In the genomic region with DNA sequence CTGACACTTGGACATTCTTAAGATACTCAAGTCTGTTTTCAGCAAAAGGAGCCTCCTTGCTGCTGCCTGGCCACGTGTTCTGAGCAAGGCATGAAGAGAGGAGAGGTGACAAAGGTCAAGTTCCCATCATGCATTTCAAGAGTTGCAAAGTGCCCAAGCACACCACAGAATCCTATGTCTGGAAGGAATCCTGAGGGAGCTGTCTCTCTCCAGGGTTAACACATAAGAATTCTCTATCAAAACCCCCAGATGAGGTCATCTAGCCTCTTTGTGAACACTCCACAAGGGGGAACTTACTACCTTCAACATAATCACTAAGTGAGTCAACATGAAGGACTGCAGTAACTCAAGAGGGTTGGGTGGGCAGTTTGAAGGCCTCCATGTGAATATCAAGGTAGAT, we compare ENCODE assay signal across 10 cellular contexts. TPM values are rescaled to one million over a fixed set of nuclear protein-coding genes. Genes with fewer than 3 reads are reported as not detected.
DNase-seq lines count a peak whose midpoint lies in the region; ATAC-seq, FAIRE-seq and TF ChIP-seq lines count a peak whose summit lies in the region.
"Had no signal": no experiment of that assay in that cellular context is flagged by ENCODE, and none has a peak within 500 bp of the region (broad histone marks: within the 10 kb centered on the region; RNA-seq: fewer than 3 reads in every experiment).

No MANE protein-coding gene starts in this region.

- H3K36me3 ChIP-seq in CD8-positive, alpha-beta T cell (ENCODE audit: insufficient read depth, low read length): peaks cover 6% of the 10 kb centered on the region

- H3K4me3 ChIP-seq in CD8-positive, alpha-beta T cell (ENCODE audit: low read depth, low read length): no peak overlapping the region
- no peak overlapping the region for H3K4me3 ChIP-seq in cardiac fibroblast (replicated peaks in 1 of 2; ENCODE audit: low read depth in 2 of 2, low read length in 2 of 2)

- peak overlapping the region; percentile 10 for H3K27ac ChIP-seq in CD8-positive, alpha-beta T cell (ENCODE audit: low read depth, low read length)

- no peaks in the 10 kb centered on the region for H3K9me3 ChIP-seq in CD8-positive, alpha-beta T cell (ENCODE audit: low read length)

- peaks cover 73% of the 10 kb centered on the region for H3K36me3 Mint-ChIP-seq in CD8-positive, alpha-beta T cell
- peaks cover 0 to 5% of the 10 kb centered on the region in 2 donors for H3K36me3 Mint-ChIP-seq in naive B cell

- DNase-seq in CD8-positive, alpha-beta T cell: no peak
- peak; percentile 84 for DNase-seq in HTR-8/SVneo (ENCODE audit: insufficient read length, low spot score)
- peak; percentile 62 to 82 for DNase-seq in cardiac fibroblast (ENCODE audit: low read depth in 2 of 2)
- DNase-seq in naive B cell: no peak
- DNase-seq in NCI-H2029 (lab: John Stamatoyannopoulos, UW): no peak
- DNase-seq in GM12891 (ENCODE audit: insufficient read length, low spot score): no peak
- DNase-seq in ecto neural progenitor cell (ENCODE audit: low spot score): no peak
- no peak for DNase-seq in activated T-cell treated with anti-CD3 and anti-CD28 coated beads for 4 hours
- DNase-seq: left ventricle myocardium superior, NCI-H1105 had no signal

- H3K27ac Mint-ChIP-seq in CD8-positive, alpha-beta T cell: no peak overlapping the region
- H3K27ac Mint-ChIP-seq in naive B cell: peak overlapping the region in 4 of 6 donors; percentile 24 to 92 (median 83)

- CTCF ChIA-PET in CD8-positive, alpha-beta T cell (lab: Charles Lee): no interaction called here

- POLR2A ChIA-PET in CD8-positive, alpha-beta T cell (lab: Charles Lee): no interaction called here

- TF ChIP-seq CTCF in CD8-positive, alpha-beta T cell (IDR thresholded peaks at IDR 0.05): no peak
- TF ChIP-seq CTCF in cardiac fibroblast (IDR thresholded peaks at IDR 0.05; ENCODE audit: low read depth, low read length): peak; percentile 15

- no peak for ATAC-seq in CD8-positive, alpha-beta T cell
- peak in 1 of 2 donors; percentile 20 for ATAC-seq in naive B cell (ENCODE audit: low read depth in 2 of 2)

- H3K4me1 Mint-ChIP-seq in CD8-positive, alpha-beta T cell (ENCODE audit: low read depth): peaks cover 12% of the 10 kb centered on the region
- peaks cover 18 to 35% (median 20%) of the 10 kb centered on the region in 3 donors for H3K4me1 Mint-ChIP-seq in naive B cell

- no peak for TF ChIP-seq POLR2A in GM12891 (IDR thresholded peaks at IDR 0.05; ENCODE audit: low read depth, low read length)

- no peaks in the 10 kb centered on the region for H3K27me3 Mint-ChIP-seq in CD8-positive, alpha-beta T cell (ENCODE audit: low read depth)
- H3K27me3 Mint-ChIP-seq in naive B cell: no peaks in the 10 kb centered on the region

- H3K27me3 ChIP-seq in CD8-positive, alpha-beta T cell (ENCODE audit: insufficient read depth, low read length): no peaks in the 10 kb centered on the region

- intact Hi-C loops in CD8-positive, alpha-beta T cell (cut with DNase I, micrococcal nuclease): no loop called here

- H3K9me3 Mint-ChIP-seq in CD8-positive, alpha-beta T cell: no peaks in the 10 kb centered on the region
- H3K9me3 Mint-ChIP-seq in naive B cell: no peaks in the 10 kb centered on the region

- FAIRE-seq in HTR-8/SVneo (lab: Jason Lieb, UNC) (peak; percentile 81), GM12891 (lab: Jason Lieb, UNC) (no peak)

- peaks cover 12% of the 10 kb centered on the region for H3K4me1 ChIP-seq in CD8-positive, alpha-beta T cell (ENCODE audit: insufficient read depth, low read length)

- H3K4me3 Mint-ChIP-seq in CD8-positive, alpha-beta T cell: no peak overlapping the region
- peak overlapping the region in 1 of 8 donors; percentile 72 for H3K4me3 Mint-ChIP-seq in naive B cell

TF ChIP-seq in GM12891, 5 proteins besides CTCF, POLR2A, EP300 and RAD21:
- TF ChIP-seq SPI1 (IDR thresholded peaks at IDR 0.05; ENCODE audit: low read depth, low read length): no peak
- no peak for TF ChIP-seq TAF1 (IDR thresholded peaks at IDR 0.05; ENCODE audit: low read depth, low read length)
- no peak for TF ChIP-seq POLR2AphosphoS5 (IDR thresholded peaks at IDR 0.05; ENCODE audit: low read depth, low read length)
- no peak for TF ChIP-seq POU2F2 (IDR thresholded peaks at IDR 0.05; ENCODE audit: low read depth, low read length)
- TF ChIP-seq PAX5 (IDR thresholded peaks at IDR 0.05; ENCODE audit: insufficient read depth, low read length, severe bottlenecking): no peak

RNA-seq across cellular contexts. Expression of a gene that starts 33.3 kb away (rescaled TPM):
- total RNA-seq in CD8-positive, alpha-beta T cell: 1 to 10 TPM; 7.5 to 8.0 TPM
- under 1 TPM in 5 of 6 donors, not detected in 1; 0.08 to 0.46 (median 0.13) TPM for polyA plus RNA-seq in naive B cell (ENCODE audit: low read depth in 6 of 6)
- 198 TPM for polyA plus RNA-seq in GM12891 (2012; ENCODE audit: low read depth, missing spikeins)

Comparison
In these comparisons a context has a peak if more than half of its experiments do, and no peak if none do; other contexts are left out.
1. DNase-seq: peak in HTR-8/SVneo (single experiment) and cardiac fibroblast (2 of 2); none in CD8-positive, alpha-beta T cell (0 of 7), naive B cell (single experiment), NCI-H2029 (single experiment), GM12891 (single experiment), ecto neural progenitor cell (single experiment) and activated T-cell treated with anti-CD3 and anti-CD28 coated beads for 4 hours (single experiment).